Comparison of ENCODE assay signal across 8 cellular contexts in the genomic region with DNA sequence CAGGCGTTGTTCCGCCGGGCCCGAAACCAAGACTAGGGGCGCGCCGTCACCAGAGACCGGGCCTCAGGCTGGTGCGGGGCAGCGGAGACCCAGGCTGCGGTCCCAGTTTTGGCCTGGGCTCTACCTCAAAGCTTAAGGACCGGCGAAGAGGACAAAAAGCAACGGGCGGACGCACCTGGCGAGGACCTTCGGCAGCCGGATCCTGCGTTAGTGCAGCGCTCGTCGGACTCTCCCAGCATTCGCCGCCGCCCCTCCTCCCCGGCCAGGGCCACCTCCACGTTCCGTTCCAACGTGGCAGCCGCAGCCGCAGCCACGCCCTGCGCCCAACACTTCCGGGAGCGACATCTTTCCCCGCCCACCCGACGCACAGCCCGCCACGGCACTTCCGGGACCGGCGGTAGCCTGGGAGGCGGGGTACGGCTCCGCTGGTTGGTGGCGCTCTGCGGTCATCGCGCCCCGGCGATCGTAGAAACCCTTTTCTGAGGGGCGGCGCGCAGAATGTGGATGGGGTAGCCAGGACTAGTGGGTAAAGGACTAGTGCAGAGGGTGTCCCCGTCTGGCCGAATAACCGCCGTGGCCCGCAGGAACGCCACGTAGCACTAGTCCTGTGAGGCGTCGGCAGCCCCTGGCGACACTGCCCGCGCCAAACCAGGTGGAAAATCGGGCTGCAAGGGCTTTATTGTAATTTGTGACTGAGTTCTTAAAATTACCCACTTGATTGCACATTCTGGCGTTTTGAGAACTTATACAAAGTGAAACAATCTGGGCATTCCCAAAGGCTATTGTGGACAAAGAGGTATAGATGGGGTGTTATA. TPM values are rescaled to one million over a fixed set of nuclear protein-coding genes. Genes with fewer than 3 reads are reported as not detected.
DNase-seq lines count a peak whose midpoint lies in the region; TF ChIP-seq lines count a peak whose summit lies in the region.

A gene with protein sequence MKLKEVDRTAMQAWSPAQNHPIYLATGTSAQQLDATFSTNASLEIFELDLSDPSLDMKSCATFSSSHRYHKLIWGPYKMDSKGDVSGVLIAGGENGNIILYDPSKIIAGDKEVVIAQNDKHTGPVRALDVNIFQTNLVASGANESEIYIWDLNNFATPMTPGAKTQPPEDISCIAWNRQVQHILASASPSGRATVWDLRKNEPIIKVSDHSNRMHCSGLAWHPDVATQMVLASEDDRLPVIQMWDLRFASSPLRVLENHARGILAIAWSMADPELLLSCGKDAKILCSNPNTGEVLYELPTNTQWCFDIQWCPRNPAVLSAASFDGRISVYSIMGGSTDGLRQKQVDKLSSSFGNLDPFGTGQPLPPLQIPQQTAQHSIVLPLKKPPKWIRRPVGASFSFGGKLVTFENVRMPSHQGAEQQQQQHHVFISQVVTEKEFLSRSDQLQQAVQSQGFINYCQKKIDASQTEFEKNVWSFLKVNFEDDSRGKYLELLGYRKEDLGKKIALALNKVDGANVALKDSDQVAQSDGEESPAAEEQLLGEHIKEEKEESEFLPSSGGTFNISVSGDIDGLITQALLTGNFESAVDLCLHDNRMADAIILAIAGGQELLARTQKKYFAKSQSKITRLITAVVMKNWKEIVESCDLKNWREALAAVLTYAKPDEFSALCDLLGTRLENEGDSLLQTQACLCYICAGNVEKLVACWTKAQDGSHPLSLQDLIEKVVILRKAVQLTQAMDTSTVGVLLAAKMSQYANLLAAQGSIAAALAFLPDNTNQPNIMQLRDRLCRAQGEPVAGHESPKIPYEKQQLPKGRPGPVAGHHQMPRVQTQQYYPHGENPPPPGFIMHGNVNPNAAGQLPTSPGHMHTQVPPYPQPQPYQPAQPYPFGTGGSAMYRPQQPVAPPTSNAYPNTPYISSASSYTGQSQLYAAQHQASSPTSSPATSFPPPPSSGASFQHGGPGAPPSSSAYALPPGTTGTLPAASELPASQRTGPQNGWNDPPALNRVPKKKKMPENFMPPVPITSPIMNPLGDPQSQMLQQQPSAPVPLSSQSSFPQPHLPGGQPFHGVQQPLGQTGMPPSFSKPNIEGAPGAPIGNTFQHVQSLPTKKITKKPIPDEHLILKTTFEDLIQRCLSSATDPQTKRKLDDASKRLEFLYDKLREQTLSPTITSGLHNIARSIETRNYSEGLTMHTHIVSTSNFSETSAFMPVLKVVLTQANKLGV (minus strand): TSS at position 241 of the 815 bp plus-strand sequence. CDS start 9,217 bp downstream, outside the sequence.

- H3K9me3 ChIP-seq in Loucy (ENCODE audit: insufficient read depth, low read depth, low read length): no peaks in the 10 kb centered on the region

- H2AFZ ChIP-seq in Loucy (ENCODE audit: low read length): peak within 1 kb of the TSS; percentile 93

- H3K79me2 ChIP-seq in Loucy (ENCODE audit: insufficient read depth, low read length): peaks cover 92% of the 10 kb centered on the region

- H3K9me3 Mint-ChIP-seq in nephron: no peaks in the 10 kb centered on the region
- H3K9me3 Mint-ChIP-seq in stimulated activated naive CD8-positive, alpha-beta T cell treated with anti-CD3 and anti-CD28 coated beads, Interleukin-15, Interleukin-2, amounts not matched to agents 100 ng/mL and 50 ng/mL, for 24 hours: no peaks in the 10 kb centered on the region

- no peaks in the 10 kb centered on the region for H3K9me2 ChIP-seq in Loucy (replicated peaks; ENCODE audit: low read depth, low read length)

- peak; percentile 97 for TF ChIP-seq POLR2A in Raji (IDR thresholded peaks at IDR 0.05; ENCODE audit: insufficient read depth, low read depth, low read length)

- H3K27me3 ChIP-seq in H7 (ENCODE audit: control insufficient read depth, insufficient read depth, low read length): no peaks in the 10 kb centered on the region
- no peaks in the 10 kb centered on the region for H3K27me3 ChIP-seq in Loucy (ENCODE audit: insufficient read depth, low read length, poor library complexity, severe bottlenecking)

- peak within 1 kb of the TSS; percentile 96 to 99 (median 97) for H3K27ac Mint-ChIP-seq in nephron
- peak within 1 kb of the TSS; percentile 95 for H3K27ac Mint-ChIP-seq in stimulated activated naive CD8-positive, alpha-beta T cell treated with anti-CD3 and anti-CD28 coated beads, Interleukin-15, Interleukin-2, amounts not matched to agents 100 ng/mL and 50 ng/mL, for 24 hours

- peaks cover 43% of the 10 kb centered on the region for H4K20me1 ChIP-seq in Loucy (ENCODE audit: insufficient read depth, low read length, poor library complexity, severe bottlenecking)

- H3K36me3 ChIP-seq in H7 (replicated peaks; ENCODE audit: control insufficient read depth, insufficient read depth, low read length): peaks cover 17% of the 10 kb centered on the region
- H3K36me3 ChIP-seq in Loucy (ENCODE audit: insufficient read depth, low read length): peaks cover 28% of the 10 kb centered on the region; the same call in 1 of the 2 replicates

- peaks cover 17% of the 10 kb centered on the region; the same call in 1 of the 2 replicates for H3F3A ChIP-seq in Loucy (ENCODE audit: low read depth)

- peak within 1 kb of the TSS; percentile 90 for H3K9ac ChIP-seq in Loucy (ENCODE audit: low read depth, low read length, poor library complexity, severe bottlenecking)

- no peaks in the 10 kb centered on the region for H3K27me3 Mint-ChIP-seq in nephron (ENCODE audit: low read depth)
- H3K27me3 Mint-ChIP-seq in stimulated activated naive CD8-positive, alpha-beta T cell treated with anti-CD3 and anti-CD28 coated beads, Interleukin-15, Interleukin-2, amounts not matched to agents 100 ng/mL and 50 ng/mL, for 24 hours: no peaks in the 10 kb centered on the region

- peaks cover 54% of the 10 kb centered on the region for H3K4me1 ChIP-seq in Loucy (ENCODE audit: insufficient read depth, low read length, poor library complexity, severe bottlenecking)

- 0 out of 2 replicates have a peak, but pooled peaks have one; percentile 9 for TF ChIP-seq CTCF in Loucy (conservative IDR thresholded peaks at IDR 0.05; ENCODE audit: low read length)
- TF ChIP-seq CTCF in fibroblast of pulmonary artery (IDR thresholded peaks at IDR 0.05; ENCODE audit: low read length, missing control alignments): no peak
- no peak for TF ChIP-seq CTCF in nephron (IDR thresholded peaks at IDR 0.05; ENCODE audit: unreplicated experiment in 3 of 3)

- peak within 1 kb of the TSS; percentile 94 for H3K4me3 ChIP-seq in H7 (ENCODE audit: insufficient read depth, low read depth, low read length)
- H3K4me3 ChIP-seq in Loucy (ENCODE audit: low read length, poor library complexity, severe bottlenecking): peak within 1 kb of the TSS; percentile 92
- peak within 1 kb of the TSS; percentile 83 for H3K4me3 ChIP-seq in fibroblast of pulmonary artery (replicated peaks; ENCODE audit: low read depth, low read length)

- H3K36me3 Mint-ChIP-seq in nephron (ENCODE audit: low read depth): peaks cover 26% of the 10 kb centered on the region
- H3K36me3 Mint-ChIP-seq in stimulated activated naive CD8-positive, alpha-beta T cell treated with anti-CD3 and anti-CD28 coated beads, Interleukin-15, Interleukin-2, amounts not matched to agents 100 ng/mL and 50 ng/mL, for 24 hours (ENCODE audit: low read depth): peaks cover 38% of the 10 kb centered on the region

- peaks cover 38% of the 10 kb centered on the region for H3K4me1 Mint-ChIP-seq in nephron
- H3K4me1 Mint-ChIP-seq in stimulated activated naive CD8-positive, alpha-beta T cell treated with anti-CD3 and anti-CD28 coated beads, Interleukin-15, Interleukin-2, amounts not matched to agents 100 ng/mL and 50 ng/mL, for 24 hours (ENCODE audit: low read depth): peaks cover 67% of the 10 kb centered on the region

- DNase-seq in ELF-1 (ENCODE audit: low read depth, low spot score) (peak; percentile 98), H7 (peak; percentile 93), fibroblast of pulmonary artery (ENCODE audit: low read depth) (peak; percentile 95)
- DNase-seq in activated effector memory CD4-positive, alpha-beta T cell treated with Interleukin-2 at 50 U/mL for 16 hours: peak; percentile 96

- H3K4me3 Mint-ChIP-seq in nephron: peak within 1 kb of the TSS; percentile 95 to 99 (median 95)
- peak within 1 kb of the TSS; percentile 97 for H3K4me3 Mint-ChIP-seq in stimulated activated naive CD8-positive, alpha-beta T cell treated with anti-CD3 and anti-CD28 coated beads, Interleukin-15, Interleukin-2, amounts not matched to agents 100 ng/mL and 50 ng/mL, for 24 hours

- peak within 1 kb of the TSS; percentile 93 for H3K4me2 ChIP-seq in Loucy (ENCODE audit: low read depth, low read length, poor library complexity, severe bottlenecking)

RNA-seq across cellular contexts. Expression of the gene that starts here (rescaled TPM):
- 117 and 122 TPM in 2 replicates for total RNA-seq in H7 (2014; rRNA removed; shearing (Covaris generic))

Comparison
In these comparisons a context has a peak if more than half of its experiments do, and no peak if none do; other contexts are left out.
1. Peak in every context shown above with its lines: DNase-seq and H3K4me3 ChIP-seq.